1 cellular context compared by ENCODE assay signal in the genomic region with DNA sequence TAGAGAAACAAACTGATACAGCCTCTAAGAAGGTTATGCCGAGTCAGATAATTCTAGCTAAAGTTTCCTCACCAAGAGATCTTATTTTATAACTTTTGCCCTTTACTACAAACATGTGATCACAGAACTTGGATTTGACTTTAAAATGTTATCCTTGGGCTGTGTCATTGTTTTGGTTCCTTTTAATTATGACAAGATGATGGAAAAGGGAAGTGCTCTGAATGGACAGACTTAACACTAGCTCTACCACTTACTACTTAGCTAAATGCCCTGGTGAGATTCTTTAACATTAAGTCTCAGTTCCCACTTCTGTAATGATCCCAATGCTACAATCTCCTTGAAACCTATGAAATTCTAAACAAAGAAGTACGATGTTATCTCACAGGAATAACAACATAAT.
TF ChIP-seq lines count a peak whose summit lies in the region.

No MANE protein-coding gene starts in this region.

TF ChIP-seq in HepG2, 621 proteins besides CTCF, POLR2A, EP300 and RAD21 (continued from another document):
- TF ChIP-seq ZMAT5 (CRISPR knock-in tag; IDR thresholded peaks at IDR 0.05; ENCODE audit: borderline replicate concordance, low read depth) (no peak), THAP8 (CRISPR knock-in tag; IDR thresholded peaks at IDR 0.05; ENCODE audit: borderline replicate concordance) (no peak), AKAP8 (CRISPR knock-in tag; IDR thresholded peaks at IDR 0.05) (no peak)
